1 cellular context compared by ENCODE assay signal in genomic region chr1:86703696-86704455, GRCh38.
TF ChIP-seq lines count a peak whose summit lies in the region.

No MANE protein-coding gene starts in this region.

TF ChIP-seq in HepG2, 621 proteins besides CTCF, POLR2A, EP300 and RAD21 (continued from another document):
- TF ChIP-seq ZNF34 (CRISPR knock-in tag; IDR thresholded peaks at IDR 0.05; ENCODE audit: borderline replicate concordance), result 0 out of 2 replicates have a peak, but pooled peaks have one; percentile 51
- TF ChIP-seq, protein P1, sequence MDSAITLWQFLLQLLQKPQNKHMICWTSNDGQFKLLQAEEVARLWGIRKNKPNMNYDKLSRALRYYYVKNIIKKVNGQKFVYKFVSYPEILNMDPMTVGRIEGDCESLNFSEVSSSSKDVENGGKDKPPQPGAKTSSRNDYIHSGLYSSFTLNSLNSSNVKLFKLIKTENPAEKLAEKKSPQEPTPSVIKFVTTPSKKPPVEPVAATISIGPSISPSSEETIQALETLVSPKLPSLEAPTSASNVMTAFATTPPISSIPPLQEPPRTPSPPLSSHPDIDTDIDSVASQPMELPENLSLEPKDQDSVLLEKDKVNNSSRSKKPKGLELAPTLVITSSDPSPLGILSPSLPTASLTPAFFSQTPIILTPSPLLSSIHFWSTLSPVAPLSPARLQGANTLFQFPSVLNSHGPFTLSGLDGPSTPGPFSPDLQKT (CRISPR knock-in tag; IDR thresholded peaks at IDR 0.05; ENCODE audit: borderline replicate concordance), result no peak
- TF ChIP-seq SPEN (CRISPR knock-in tag; IDR thresholded peaks at IDR 0.05; ENCODE audit: low read depth), result 0 out of 2 replicates have a peak, but pooled peaks have one; percentile 4
- TF ChIP-seq ZC3H4 (CRISPR knock-in tag; IDR thresholded peaks at IDR 0.05; ENCODE audit: borderline replicate concordance), result peak; percentile 91
- TF ChIP-seq SRSF9 (IDR thresholded peaks at IDR 0.05; ENCODE audit: borderline replicate concordance, insufficient read depth, low read depth, low read length, poor library complexity, severe bottlenecking), result no peak
- peak; percentile 1; the same call in 1 of the 2 replicates for TF ChIP-seq SRY (CRISPR knock-in tag; IDR thresholded peaks at IDR 0.05)
- 0 out of 2 replicates have a peak, but pooled peaks have one; percentile 15 for TF ChIP-seq ZFP37 (CRISPR knock-in tag; IDR thresholded peaks at IDR 0.05; ENCODE audit: borderline replicate concordance)
- TF ChIP-seq ZNF879 (CRISPR knock-in tag; IDR thresholded peaks at IDR 0.05), result no peak
- TF ChIP-seq, protein P2, sequence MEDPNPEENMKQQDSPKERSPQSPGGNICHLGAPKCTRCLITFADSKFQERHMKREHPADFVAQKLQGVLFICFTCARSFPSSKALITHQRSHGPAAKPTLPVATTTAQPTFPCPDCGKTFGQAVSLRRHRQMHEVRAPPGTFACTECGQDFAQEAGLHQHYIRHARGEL (CRISPR knock-in tag; IDR thresholded peaks at IDR 0.05), result no peak
- TF ChIP-seq, protein P3, sequence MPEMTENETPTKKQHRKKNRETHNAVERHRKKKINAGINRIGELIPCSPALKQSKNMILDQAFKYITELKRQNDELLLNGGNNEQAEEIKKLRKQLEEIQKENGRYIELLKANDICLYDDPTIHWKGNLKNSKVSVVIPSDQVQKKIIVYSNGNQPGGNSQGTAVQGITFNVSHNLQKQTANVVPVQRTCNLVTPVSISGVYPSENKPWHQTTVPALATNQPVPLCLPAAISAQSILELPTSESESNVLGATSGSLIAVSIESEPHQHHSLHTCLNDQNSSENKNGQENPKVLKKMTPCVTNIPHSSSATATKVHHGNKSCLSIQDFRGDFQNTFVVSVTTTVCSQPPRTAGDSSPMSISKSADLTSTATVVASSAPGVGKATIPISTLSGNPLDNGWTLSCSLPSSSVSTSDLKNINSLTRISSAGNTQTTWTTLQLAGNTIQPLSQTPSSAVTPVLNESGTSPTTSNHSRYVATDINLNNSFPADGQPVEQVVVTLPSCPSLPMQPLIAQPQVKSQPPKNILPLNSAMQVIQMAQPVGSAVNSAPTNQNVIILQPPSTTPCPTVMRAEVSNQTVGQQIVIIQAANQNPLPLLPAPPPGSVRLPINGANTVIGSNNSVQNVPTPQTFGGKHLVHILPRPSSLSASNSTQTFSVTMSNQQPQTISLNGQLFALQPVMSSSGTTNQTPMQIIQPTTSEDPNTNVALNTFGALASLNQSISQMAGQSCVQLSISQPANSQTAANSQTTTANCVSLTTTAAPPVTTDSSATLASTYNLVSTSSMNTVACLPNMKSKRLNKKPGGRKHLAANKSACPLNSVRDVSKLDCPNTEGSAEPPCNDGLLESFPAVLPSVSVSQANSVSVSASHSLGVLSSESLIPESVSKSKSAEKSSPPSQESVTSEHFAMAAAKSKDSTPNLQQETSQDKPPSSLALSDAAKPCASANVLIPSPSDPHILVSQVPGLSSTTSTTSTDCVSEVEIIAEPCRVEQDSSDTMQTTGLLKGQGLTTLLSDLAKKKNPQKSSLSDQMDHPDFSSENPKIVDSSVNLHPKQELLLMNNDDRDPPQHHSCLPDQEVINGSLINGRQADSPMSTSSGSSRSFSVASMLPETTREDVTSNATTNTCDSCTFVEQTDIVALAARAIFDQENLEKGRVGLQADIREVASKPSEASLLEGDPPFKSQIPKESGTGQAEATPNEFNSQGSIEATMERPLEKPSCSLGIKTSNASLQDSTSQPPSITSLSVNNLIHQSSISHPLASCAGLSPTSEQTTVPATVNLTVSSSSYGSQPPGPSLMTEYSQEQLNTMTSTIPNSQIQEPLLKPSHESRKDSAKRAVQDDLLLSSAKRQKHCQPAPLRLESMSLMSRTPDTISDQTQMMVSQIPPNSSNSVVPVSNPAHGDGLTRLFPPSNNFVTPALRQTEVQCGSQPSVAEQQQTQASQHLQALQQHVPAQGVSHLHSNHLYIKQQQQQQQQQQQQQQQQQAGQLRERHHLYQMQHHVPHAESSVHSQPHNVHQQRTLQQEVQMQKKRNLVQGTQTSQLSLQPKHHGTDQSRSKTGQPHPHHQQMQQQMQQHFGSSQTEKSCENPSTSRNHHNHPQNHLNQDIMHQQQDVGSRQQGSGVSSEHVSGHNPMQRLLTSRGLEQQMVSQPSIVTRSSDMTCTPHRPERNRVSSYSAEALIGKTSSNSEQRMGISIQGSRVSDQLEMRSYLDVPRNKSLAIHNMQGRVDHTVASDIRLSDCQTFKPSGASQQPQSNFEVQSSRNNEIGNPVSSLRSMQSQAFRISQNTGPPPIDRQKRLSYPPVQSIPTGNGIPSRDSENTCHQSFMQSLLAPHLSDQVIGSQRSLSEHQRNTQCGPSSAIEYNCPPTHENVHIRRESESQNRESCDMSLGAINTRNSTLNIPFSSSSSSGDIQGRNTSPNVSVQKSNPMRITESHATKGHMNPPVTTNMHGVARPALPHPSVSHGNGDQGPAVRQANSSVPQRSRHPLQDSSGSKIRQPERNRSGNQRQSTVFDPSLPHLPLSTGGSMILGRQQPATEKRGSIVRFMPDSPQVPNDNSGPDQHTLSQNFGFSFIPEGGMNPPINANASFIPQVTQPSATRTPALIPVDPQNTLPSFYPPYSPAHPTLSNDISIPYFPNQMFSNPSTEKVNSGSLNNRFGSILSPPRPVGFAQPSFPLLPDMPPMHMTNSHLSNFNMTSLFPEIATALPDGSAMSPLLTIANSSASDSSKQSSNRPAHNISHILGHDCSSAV (CRISPR knock-in tag; IDR thresholded peaks at IDR 0.05; ENCODE audit: borderline replicate concordance), result 0 out of 2 replicates have a peak, but pooled peaks have one; percentile 54
- TF ChIP-seq EZH2 (conservative IDR thresholded peaks at IDR 0.05; ENCODE audit: low read depth, low read length), result no peak
- no peak for TF ChIP-seq FOXA1 (IDR thresholded peaks at IDR 0.05)
- no peak for TF ChIP-seq FOXA1 (CRISPR knock-in tag; IDR thresholded peaks at IDR 0.05)
- no peak for TF ChIP-seq ZMYM3 (CRISPR knock-in tag; IDR thresholded peaks at IDR 0.05)
- peak; percentile 13; the same call in 1 of the 2 replicates for TF ChIP-seq ZNF230 (CRISPR knock-in tag; IDR thresholded peaks at IDR 0.05)
- TF ChIP-seq, protein P4, sequence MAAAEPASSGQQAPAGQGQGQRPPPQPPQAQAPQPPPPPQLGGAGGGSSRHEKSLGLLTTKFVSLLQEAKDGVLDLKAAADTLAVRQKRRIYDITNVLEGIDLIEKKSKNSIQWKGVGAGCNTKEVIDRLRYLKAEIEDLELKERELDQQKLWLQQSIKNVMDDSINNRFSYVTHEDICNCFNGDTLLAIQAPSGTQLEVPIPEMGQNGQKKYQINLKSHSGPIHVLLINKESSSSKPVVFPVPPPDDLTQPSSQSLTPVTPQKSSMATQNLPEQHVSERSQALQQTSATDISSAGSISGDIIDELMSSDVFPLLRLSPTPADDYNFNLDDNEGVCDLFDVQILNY (CRISPR knock-in tag; conservative IDR thresholded peaks at IDR 0.05), result no peak
- TF ChIP-seq HBP1 (CRISPR knock-in tag; IDR thresholded peaks at IDR 0.05; ENCODE audit: low read depth), result 0 out of 2 replicates have a peak, but pooled peaks have one; percentile 4
- no peak for TF ChIP-seq WIZ (CRISPR knock-in tag; IDR thresholded peaks at IDR 0.05)
- TF ChIP-seq HNRNPH1 (optimal IDR thresholded peaks at IDR 0.05; ENCODE audit: low read depth, low read length), result no peak
- TF ChIP-seq CBX2 (IDR thresholded peaks at IDR 0.05; ENCODE audit: low read depth, low read length), result no peak
- no peak for TF ChIP-seq CBX2 (CRISPR knock-in tag; IDR thresholded peaks at IDR 0.05; ENCODE audit: low read depth)
- peak; percentile 14; the same call in 1 of the 2 replicates for TF ChIP-seq ARNTL (CRISPR knock-in tag; IDR thresholded peaks at IDR 0.05)
- 0 out of 2 replicates have a peak, but pooled peaks have one; percentile 45 for TF ChIP-seq ZNF598 (CRISPR knock-in tag; IDR thresholded peaks at IDR 0.05; ENCODE audit: borderline replicate concordance)
